In genomic region chr5:178883115-178883694, GRCh38 we compare ENCODE assay signal across 10 cellular contexts. TPM values are rescaled to one million over a fixed set of nuclear protein-coding genes. Genes with fewer than 3 reads are reported as not detected.
DNase-seq lines count a peak whose midpoint lies in the region; ATAC-seq, FAIRE-seq and TF ChIP-seq lines count a peak whose summit lies in the region.
"Not testable (repeated sequence)": the region's sequence is repeated elsewhere in the genome, so short reads cannot be mapped to it uniquely, and the experiment has no call there.
"Had no signal": no experiment of that assay in that cellular context is flagged by ENCODE, and none has a peak within 500 bp of the region (broad histone marks: within the 10 kb centered on the region; RNA-seq: fewer than 3 reads in every experiment).

No MANE protein-coding gene starts in this region.

- not testable (repeated sequence) for H3K27ac ChIP-seq in BLaER1; IMR-90 (ENCODE audit: insufficient read depth, low read length); endodermal cell (ENCODE audit: low read depth, low read length); keratinocyte (ENCODE audit: control insufficient read depth, insufficient read depth, low read length); smooth muscle cell (ENCODE audit: low read depth)

- H3K79me2 ChIP-seq in keratinocyte (ENCODE audit: control insufficient read depth, insufficient read depth, low read length); smooth muscle cell (ENCODE audit: low read depth): not testable (repeated sequence)

- peak overlapping the region; percentile 37 for H3K4me3 ChIP-seq in BLaER1
- not testable (repeated sequence) for H3K4me3 ChIP-seq in IMR-90 (ENCODE audit: insufficient read depth, low read depth, low read length); keratinocyte (ENCODE audit: control insufficient read depth in 2 of 3, extremely low read depth in 1 of 3, insufficient read depth in 2 of 3, low read depth in 1 of 3, low read length in 3 of 3)
- H3K4me3 ChIP-seq in endodermal cell (ENCODE audit: low read length), result peak overlapping the region; percentile 57
- peak overlapping the region; percentile 8 for H3K4me3 ChIP-seq in smooth muscle cell

- not testable (repeated sequence) for H3K56ac ChIP-seq in IMR-90 (ENCODE audit: extremely low read depth, insufficient read depth, low read length)

- TF ChIP-seq CTCF in IMR-90 (conservative IDR thresholded peaks at IDR 0.05; ENCODE audit: low read depth, low read length); MCF 10A (IDR thresholded peaks at IDR 0.05; ENCODE audit: unreplicated experiment); endodermal cell (conservative IDR thresholded peaks at IDR 0.05); keratinocyte (optimal IDR thresholded peaks at IDR 0.05 in 1 of 3, IDR thresholded peaks at IDR 0.05 in 1 of 3, conservative IDR thresholded peaks at IDR 0.05 in 1 of 3; ENCODE audit: extremely low read depth in 1 of 3, insufficient read depth in 2 of 3, low read length in 3 of 3); smooth muscle cell (IDR thresholded peaks at IDR 0.05; ENCODE audit: borderline replicate concordance, insufficient read depth, poor library complexity, severe bottlenecking): not testable (repeated sequence)

- H2BK120ac ChIP-seq in IMR-90 (ENCODE audit: low read depth, low read length), result not testable (repeated sequence)

- not testable (repeated sequence) for H3K27ac Mint-ChIP-seq in MCF 10A (ENCODE audit: low read depth, unreplicated experiment); endodermal cell

- H4K91ac ChIP-seq in IMR-90 (ENCODE audit: insufficient read depth, low read depth, low read length), result not testable (repeated sequence)

- not testable (repeated sequence) for H3K9ac ChIP-seq in BLaER1; IMR-90 (ENCODE audit: low read depth, low read length); endodermal cell (ENCODE audit: extremely low read depth, low read length, poor library complexity, severe bottlenecking); keratinocyte (ENCODE audit: control insufficient read depth, extremely low read depth, insufficient read depth, low read length); smooth muscle cell (ENCODE audit: low read depth)

- H3K18ac ChIP-seq in IMR-90 (ENCODE audit: low read depth, low read length), result not testable (repeated sequence)

- intact Hi-C loops in IMR-90 (cut with micrococcal nuclease); MCF 10A (cut with micrococcal nuclease): not testable (repeated sequence)

- not testable (repeated sequence) for DNase-seq in GM12892 (ENCODE audit: insufficient read length); IMR-90; MCF 10A (ENCODE audit: unreplicated experiment); endodermal cell; keratinocyte (ENCODE audit: low read depth, low spot score); smooth muscle cell (lab: John Stamatoyannopoulos, UW; ENCODE audit: unreplicated experiment)
- DNase-seq in amniotic epithelial cell (ENCODE audit: low read depth), result peak; percentile 10

- H3K27me3 ChIP-seq in BLaER1; IMR-90 (ENCODE audit: control insufficient read depth, insufficient read depth, low read length); endodermal cell (ENCODE audit: control insufficient read depth, insufficient read depth, low read length, poor library complexity, severe bottlenecking); keratinocyte (ENCODE audit: control insufficient read depth, extremely low read depth, insufficient read depth, low read length); smooth muscle cell (ENCODE audit: low read depth): not testable (repeated sequence)

- not testable (repeated sequence) for H3F3A ChIP-seq in smooth muscle cell (ENCODE audit: low read depth)

- not testable (repeated sequence) for H3K4me2 ChIP-seq in BLaER1; IMR-90 (ENCODE audit: low read depth, low read length); keratinocyte (ENCODE audit: control insufficient read depth, extremely low read depth, insufficient read depth, low read depth, low read length); smooth muscle cell

- TF ChIP-seq RAD21 in IMR-90 (IDR thresholded peaks at IDR 0.05; ENCODE audit: low read length), result not testable (repeated sequence)

- dilution Hi-C loops in IMR-90 (cut with HindIII; ENCODE audit: low sequenced_read_pairs, unreplicated experiment); keratinocyte (cut with MboI; ENCODE audit: extremely low pct_ligation_motif_present, low sequenced_read_pairs): not testable (repeated sequence)

- H2AFZ ChIP-seq in IMR-90 (replicated peaks; ENCODE audit: low read length, poor library complexity); keratinocyte (ENCODE audit: control insufficient read depth, low read length); smooth muscle cell (ENCODE audit: low read depth): not testable (repeated sequence)

- H3K14ac ChIP-seq in IMR-90 (replicated peaks; ENCODE audit: low read depth, low read length), result not testable (repeated sequence)

- not testable (repeated sequence) for ATAC-seq in IMR-90 (ENCODE audit: low read depth)

- not testable (repeated sequence) for H2AK5ac ChIP-seq in IMR-90 (ENCODE audit: low read depth, low read length)

- BruUV-seq in IMR-90 (replicated peaks; lab: Mats Ljungman, UMichigan), result TSS peak; percentile 61
- BruUV-seq in MCF 10A (replicated peaks; lab: Mats Ljungman, UMichigan), result TSS peak; percentile 26

- not testable (repeated sequence) for H3K4me1 Mint-ChIP-seq in MCF 10A (ENCODE audit: insufficient read depth, unreplicated experiment); endodermal cell

- H3K27me3 Mint-ChIP-seq in MCF 10A (ENCODE audit: insufficient read depth, unreplicated experiment); endodermal cell (ENCODE audit: insufficient read depth): not testable (repeated sequence)

- not testable (repeated sequence) for H3K4me1 ChIP-seq in BLaER1; IMR-90 (ENCODE audit: control insufficient read depth, insufficient read depth, low read length); endodermal cell (ENCODE audit: control insufficient read depth, insufficient read depth, low read length); keratinocyte (ENCODE audit: control insufficient read depth, extremely low read depth, insufficient read depth, low read length); smooth muscle cell (ENCODE audit: low read depth)

- in situ Hi-C loops in IMR-90 (cut with MboI; ENCODE audit: low sequenced_read_pairs), result not testable (repeated sequence)

- peaks cover 100% of the 10 kb centered on the region for H3K9me3 ChIP-seq in BLaER1
- peaks cover 54% of the 10 kb centered on the region for H3K9me3 ChIP-seq in IMR-90 (ENCODE audit: control insufficient read depth, insufficient read depth, low read length)
- H3K9me3 ChIP-seq in endodermal cell (ENCODE audit: control insufficient read depth, low read length), result peaks cover 97% of the 10 kb centered on the region
- peaks cover 31% of the 10 kb centered on the region for H3K9me3 ChIP-seq in keratinocyte (ENCODE audit: control insufficient read depth, low read depth, low read length)
- H3K9me3 ChIP-seq in smooth muscle cell (replicated peaks; ENCODE audit: low read depth), result peaks cover 72% of the 10 kb centered on the region

- H3K4me3 Mint-ChIP-seq in MCF 10A (ENCODE audit: unreplicated experiment); endodermal cell: not testable (repeated sequence)

- H4K20me1 ChIP-seq in BLaER1; IMR-90 (ENCODE audit: insufficient read depth, low read length); keratinocyte (ENCODE audit: control insufficient read depth, extremely low read depth, insufficient read depth, low read length); smooth muscle cell (ENCODE audit: low read depth): not testable (repeated sequence)

- POLR2A ChIA-PET in IMR-90 (lab: Charles Lee; ENCODE audit: unreplicated experiment), result not testable (repeated sequence)
- POLR2A ChIA-PET in MCF 10A (lab: Yijun Ruan, JAX), result interaction anchor here (0.7 to 1.1 kb wide), 2 partner anchors 18 to 177 kb away, joined by 3 read pairs; partner anchors contain the start of gene ZNF354C

- not testable (repeated sequence) for H2BK5ac ChIP-seq in IMR-90 (ENCODE audit: low read depth, low read length, poor library complexity, severe bottlenecking)

- CTCF ChIA-PET in IMR-90 (lab: Yijun Ruan, JAX); MCF 10A (lab: Yijun Ruan, JAX): not testable (repeated sequence)

- FAIRE-seq in GM12892 (lab: Jason Lieb, UNC) (peak; percentile 67), keratinocyte (lab: Jason Lieb, UNC) (peak; percentile 56)

- H3K36me3 ChIP-seq in BLaER1 (peaks cover 100% of the 10 kb centered on the region), IMR-90 (ENCODE audit: control insufficient read depth, insufficient read depth, low read length) (peaks cover 28% of the 10 kb centered on the region), endodermal cell (ENCODE audit: control insufficient read depth, insufficient read depth, low read length) (peaks cover 93% of the 10 kb centered on the region), smooth muscle cell (ENCODE audit: low read depth) (peaks cover 76% of the 10 kb centered on the region)
- not testable (repeated sequence) for H3K36me3 ChIP-seq in keratinocyte (ENCODE audit: control insufficient read depth in 2 of 2, extremely low read depth in 1 of 2, insufficient read depth in 2 of 2, low read length in 2 of 2)

- H3K4ac ChIP-seq in IMR-90 (ENCODE audit: low read depth, low read length), result not testable (repeated sequence)

- not testable (repeated sequence) for H3K79me1 ChIP-seq in IMR-90 (ENCODE audit: low read depth in 1 of 2, low read length in 2 of 2)

- H3K9me3 Mint-ChIP-seq in MCF 10A (ENCODE audit: unreplicated experiment) (peaks cover 41% of the 10 kb centered on the region), endodermal cell (peaks cover 94% of the 10 kb centered on the region)

- H4K5ac ChIP-seq in IMR-90 (ENCODE audit: low read depth, low read length), result not testable (repeated sequence)

- not testable (repeated sequence) for TF ChIP-seq POLR2A in GM12892 (IDR thresholded peaks at IDR 0.05; ENCODE audit: low read depth, low read length); IMR-90 (IDR thresholded peaks at IDR 0.05; ENCODE audit: low read depth, low read length)

- H3K36me3 Mint-ChIP-seq in MCF 10A (ENCODE audit: insufficient read depth, unreplicated experiment) (peaks cover 93% of the 10 kb centered on the region), endodermal cell (ENCODE audit: low read depth) (peaks cover 96% of the 10 kb centered on the region)

- not testable (repeated sequence) for H2BK15ac ChIP-seq in IMR-90 (ENCODE audit: low read depth, low read length)

- H3K23ac ChIP-seq in IMR-90 (ENCODE audit: low read depth, low read length), result not testable (repeated sequence)

- not testable (repeated sequence) for H3K9me1 ChIP-seq in IMR-90 (ENCODE audit: insufficient read depth, low read length); keratinocyte (ENCODE audit: control insufficient read depth, extremely low read depth, insufficient read depth, low read length)

- H2BK20ac ChIP-seq in IMR-90 (ENCODE audit: low read depth, low read length), result not testable (repeated sequence)

- not testable (repeated sequence) for H2AK9ac ChIP-seq in IMR-90 (replicated peaks; ENCODE audit: low read depth, low read length, poor library complexity)

- not testable (repeated sequence) for H4K8ac ChIP-seq in IMR-90 (ENCODE audit: low read depth in 2 of 2, low read length in 2 of 2)

- no CpG with 5 or more reads among the region's 4 CpGs for WGBS in IMR-90 (ENCODE audit: extremely low coverage in 2 of 2, insufficient read length in 1 of 2), 2 experiments
- 100% methylated on average over 1 of the region's 4 CpGs; no CpG with 5 or more reads in 1 of the 2 experiments for WGBS in endodermal cell (ENCODE audit: insufficient coverage in 1 of 2, insufficient read length in 1 of 2), 2 experiments
- 100% methylated on average over 4 of the region's 4 CpGs for WGBS in smooth muscle cell (ENCODE audit: low lambda C conversion rate)

RNA-seq across cellular contexts. Expression of gene ZFP2, which starts 12.5 kb away (rescaled TPM):
- polyA plus RNA-seq in GM12892 (2012; ENCODE audit: missing spikeins), result not detected
- total RNA-seq in IMR-90 (2012; rRNA removed) (0.18 and 0.56 TPM in 2 replicates), MCF 10A (2022) (0.49 and 0.54 TPM in 2 replicates), endodermal cell (1 to 10 TPM; 1.8 to 3.3 TPM), smooth muscle cell (3.2 and 5.8 TPM in 2 replicates)
- polyA plus RNA-seq in IMR-90 (2012; rRNA removed) (0.06 and 0.19 TPM in 2 replicates), keratinocyte (0.32 to 0.54 TPM (median 0.52 TPM) in 3 replicates), smooth muscle cell (2.2 and 3.2 TPM in 2 replicates)
- 0.01 and 0.04 TPM in 2 replicates for polyA plus RNA-seq in IMR-90 (2012; cell fraction: cytosol; rRNA removed)
- 0.02 and 0.41 TPM in 2 replicates for polyA plus RNA-seq in IMR-90 (2012; cell fraction: nucleus; rRNA removed; ENCODE audit: low replicate concordance)
- 2.5 TPM for polyA plus RNA-seq in endodermal cell (2013, experiment 1 of 2)
- polyA plus RNA-seq in endodermal cell (2013, experiment 2 of 2), result 3.2 TPM
- not detected for polyA plus RNA-seq in keratinocyte (2011; ENCODE audit: low read depth)
- polyA plus RNA-seq in keratinocyte (2011; cell fraction: cytosol; rRNA removed), result 0.25 and 0.81 TPM in 2 replicates
- polyA plus RNA-seq in keratinocyte (2011; cell fraction: nucleus; rRNA removed), result 0.89 and 1.3 TPM in 2 replicates
- polyA plus RNA-seq in keratinocyte (2012; ENCODE audit: low replicate concordance), result 0.16 and 0.92 TPM in 2 replicates
- 0.23 to 0.45 TPM in 2 of 3 replicates, not detected in the other for polyA minus RNA-seq in keratinocyte
- not detected for polyA minus RNA-seq in keratinocyte (2011; cell fraction: cytosol; rRNA and poly(A)+ RNA removed)
- 0.21 and 0.93 TPM in 2 replicates for polyA minus RNA-seq in keratinocyte (2011; cell fraction: nucleus; rRNA and poly(A)+ RNA removed)
- total RNA-seq: HT-29 had no signal

RNA-seq across cellular contexts. Expression of gene ZNF354B, which starts 23.5 kb away (rescaled TPM):
- polyA plus RNA-seq in GM12892 (2012; ENCODE audit: missing spikeins), result 5.8 TPM
- total RNA-seq in IMR-90 (2012; rRNA removed), result 5.0 TPM in 2 replicates
- polyA plus RNA-seq in IMR-90 (2012; rRNA removed), result 4.7 and 6.7 TPM in 2 replicates
- 0.74 and 1.2 TPM in 2 replicates for polyA plus RNA-seq in IMR-90 (2012; cell fraction: cytosol; rRNA removed)
- polyA plus RNA-seq in IMR-90 (2012; cell fraction: nucleus; rRNA removed; ENCODE audit: low replicate concordance), result 9.0 and 29.1 TPM in 2 replicates
- total RNA-seq in MCF 10A (2022), result 24.4 and 24.8 TPM in 2 replicates
- 10 to 100 TPM; 24.3 to 26.0 TPM for total RNA-seq in endodermal cell
- polyA plus RNA-seq in endodermal cell (2013, experiment 1 of 2), result 16.9 TPM
- 17.2 TPM for polyA plus RNA-seq in endodermal cell (2013, experiment 2 of 2)
- polyA plus RNA-seq in keratinocyte, result 6.4 to 10.2 TPM (median 8.6 TPM) in 3 replicates
- polyA plus RNA-seq in keratinocyte (2011; ENCODE audit: low read depth), result 5.0 TPM
- 1.6 and 3.2 TPM in 2 replicates for polyA plus RNA-seq in keratinocyte (2011; cell fraction: cytosol; rRNA removed)
- polyA plus RNA-seq in keratinocyte (2011; cell fraction: nucleus; rRNA removed), result 25.6 and 29.6 TPM in 2 replicates
- 4.2 and 5.4 TPM in 2 replicates for polyA plus RNA-seq in keratinocyte (2012; ENCODE audit: low replicate concordance)
- polyA minus RNA-seq in keratinocyte, result 4.4 to 8.7 TPM in 2 of 3 replicates, not detected in the other
- polyA minus RNA-seq in keratinocyte (2011; cell fraction: cytosol; rRNA and poly(A)+ RNA removed), result 1.9 TPM
- 6.6 and 12.5 TPM in 2 replicates for polyA minus RNA-seq in keratinocyte (2011; cell fraction: nucleus; rRNA and poly(A)+ RNA removed)
- 10.9 and 16.0 TPM in 2 replicates for total RNA-seq in smooth muscle cell
- polyA plus RNA-seq in smooth muscle cell, result 2.2 and 4.1 TPM in 2 replicates

RNA-seq across cellular contexts. Expression of gene ZNF454, which starts 57.8 kb away (rescaled TPM):
- not detected for polyA plus RNA-seq in GM12892 (2012; ENCODE audit: missing spikeins)
- total RNA-seq in IMR-90 (2012; rRNA removed), result under 0.01 and 0.18 TPM in 2 replicates
- polyA plus RNA-seq in IMR-90 (2012; rRNA removed), result 0.07 and 0.12 TPM in 2 replicates
- 0.02 TPM in 1 of 2 replicates, not detected in the other for polyA plus RNA-seq in IMR-90 (2012; cell fraction: cytosol; rRNA removed)
- 0.03 and 0.14 TPM in 2 replicates for polyA plus RNA-seq in IMR-90 (2012; cell fraction: nucleus; rRNA removed; ENCODE audit: low replicate concordance)
- not detected in 2 replicates for total RNA-seq in MCF 10A (2022)
- total RNA-seq in endodermal cell, result under 1 TPM in 1 of 2 donors, not detected in 1; 0.86 TPM
- polyA plus RNA-seq in endodermal cell (2013, experiment 1 of 2), result 1.5 TPM
- 1.3 TPM for polyA plus RNA-seq in endodermal cell (2013, experiment 2 of 2)
- polyA plus RNA-seq in keratinocyte, result 0.07 to 0.15 TPM (median 0.08 TPM) in 3 replicates
- polyA plus RNA-seq in keratinocyte (2011; ENCODE audit: low read depth), result 0.19 TPM
- 0.09 and 0.12 TPM in 2 replicates for polyA plus RNA-seq in keratinocyte (2011; cell fraction: cytosol; rRNA removed)
- polyA plus RNA-seq in keratinocyte (2011; cell fraction: nucleus; rRNA removed), result 0.36 and 0.39 TPM in 2 replicates
- polyA plus RNA-seq in keratinocyte (2012; ENCODE audit: low replicate concordance), result 0.07 and 0.10 TPM in 2 replicates
- polyA minus RNA-seq in keratinocyte, result not detected in 3 replicates
- polyA minus RNA-seq in keratinocyte (2011; cell fraction: cytosol; rRNA and poly(A)+ RNA removed), result not detected
- 0.53 and 0.78 TPM in 2 replicates for polyA minus RNA-seq in keratinocyte (2011; cell fraction: nucleus; rRNA and poly(A)+ RNA removed)
- total RNA-seq in smooth muscle cell, result 0.76 TPM in 1 of 2 replicates, not detected in the other
- 0.07 and 0.17 TPM in 2 replicates for polyA plus RNA-seq in smooth muscle cell
- total RNA-seq: HT-29 had no signal
- polyA plus RNA-seq: CD4-positive, alpha-beta memory T cell had no signal
